22 cellular contexts compared by ENCODE assay signal in genomic region chr5:134143431-134143830, GRCh38. TPM values are rescaled to one million over a fixed set of nuclear protein-coding genes. Genes with fewer than 3 reads are reported as not detected.
DNase-seq lines count a peak whose midpoint lies in the region; ATAC-seq and TF ChIP-seq lines count a peak whose summit lies in the region.
"Had no signal": no experiment of that assay in that cellular context is flagged by ENCODE, and none has a peak within 500 bp of the region (broad histone marks: within the 10 kb centered on the region; RNA-seq: fewer than 3 reads in every experiment).

No MANE protein-coding gene starts in this region.

- H3K14ac ChIP-seq in trophoblast cell (ENCODE audit: low read length) = no peak overlapping the region

- H3K4me1 ChIP-seq in CD8-positive, alpha-beta memory T cell (ENCODE audit: insufficient read depth, low read length) = peaks cover 30% of the 10 kb centered on the region
- H3K4me1 ChIP-seq in trophoblast cell (ENCODE audit: control insufficient read depth in 1 of 2, insufficient read depth in 2 of 2, low read length in 2 of 2) = peaks cover 34 to 38% of the 10 kb centered on the region in 2 experiments
- H3K4me1 ChIP-seq: ascending aorta, neural progenitor cell had no signal

- H3K36me3 ChIP-seq in CD8-positive, alpha-beta memory T cell (ENCODE audit: insufficient read depth, low read length) = peaks cover 84% of the 10 kb centered on the region
- peaks cover 60 to 74% of the 10 kb centered on the region in 2 experiments for H3K36me3 ChIP-seq in trophoblast cell (ENCODE audit: control insufficient read depth in 1 of 2, insufficient read depth in 2 of 2, low read length in 2 of 2)
- H3K36me3 ChIP-seq: neural progenitor cell had no signal

- no peaks in the 10 kb centered on the region for H3K9me3 Mint-ChIP-seq in activated CD8-positive, alpha-beta T cell treated with anti-CD3 and anti-CD28 coated beads for 36 hours
- H3K9me3 Mint-ChIP-seq in activated CD8-positive, alpha-beta T cell treated with anti-CD3 and anti-CD28 coated beads, Interleukin-2, amount 10 ng/mL, durations not matched to agents 7 days and 5 days (ENCODE audit: insufficient read depth) = no peaks in the 10 kb centered on the region
- H3K9me3 Mint-ChIP-seq in CD8-positive, alpha-beta memory T cell = no peaks in the 10 kb centered on the region
- H3K9me3 Mint-ChIP-seq in central memory CD8-positive, alpha-beta T cell = no peaks in the 10 kb centered on the region
- H3K9me3 Mint-ChIP-seq: HFFc6, neural progenitor cell had no signal

- intact Hi-C loops in activated CD8-positive, alpha-beta T cell treated with anti-CD3 and anti-CD28 coated beads for 36 hours (cut with micrococcal nuclease) = no loop called here

- H3K9ac ChIP-seq in trophoblast cell (ENCODE audit: low read length) = no peak overlapping the region
- H3K9ac ChIP-seq: neural progenitor cell had no signal

- H3K79me2 ChIP-seq in trophoblast cell (ENCODE audit: control insufficient read depth, insufficient read depth, low read length, poor library complexity) = peaks cover 4% of the 10 kb centered on the region

- H3K18ac ChIP-seq in trophoblast cell (ENCODE audit: low read length) = no peak overlapping the region

- H4K91ac ChIP-seq in trophoblast cell (ENCODE audit: low read depth, low read length) = no peak overlapping the region

- H3K4me3 ChIP-seq in CD8-positive, alpha-beta memory T cell (ENCODE audit: low read length) = no peak overlapping the region
- H3K4me3 ChIP-seq in trophoblast cell (ENCODE audit: low read depth, low read length) = no peak overlapping the region
- H3K4me3 ChIP-seq: ascending aorta, GM12878, heart left ventricle, neural progenitor cell, tibial artery had no signal

- peak overlapping the region; percentile 43 for H3K27ac Mint-ChIP-seq in activated CD8-positive, alpha-beta T cell treated with anti-CD3 and anti-CD28 coated beads for 36 hours
- H3K27ac Mint-ChIP-seq in activated CD8-positive, alpha-beta T cell treated with anti-CD3 and anti-CD28 coated beads, Interleukin-2, amount 10 ng/mL, durations not matched to agents 7 days and 5 days = no peak overlapping the region
- H3K27ac Mint-ChIP-seq in CD8-positive, alpha-beta memory T cell = peak overlapping the region in 6 of 8 donors; percentile 43 to 97 (median 59)
- H3K27ac Mint-ChIP-seq in central memory CD8-positive, alpha-beta T cell (ENCODE audit: low read depth) = peak overlapping the region; percentile 73
- H3K27ac Mint-ChIP-seq: HFFc6, neural progenitor cell had no signal

- no peaks in the 10 kb centered on the region for H3K9me3 ChIP-seq in CD8-positive, alpha-beta memory T cell (ENCODE audit: low read length)
- H3K9me3 ChIP-seq in trophoblast cell (ENCODE audit: insufficient read depth, low read depth, low read length) = peaks cover 2% of the 10 kb centered on the region
- H3K9me3 ChIP-seq: ascending aorta, heart left ventricle, tibial artery had no signal

- no peak overlapping the region for H3K4me3 Mint-ChIP-seq in activated CD8-positive, alpha-beta T cell treated with anti-CD3 and anti-CD28 coated beads for 36 hours
- no peak overlapping the region for H3K4me3 Mint-ChIP-seq in activated CD8-positive, alpha-beta T cell treated with anti-CD3 and anti-CD28 coated beads, Interleukin-2, amount 10 ng/mL, durations not matched to agents 7 days and 5 days
- H3K4me3 Mint-ChIP-seq in CD8-positive, alpha-beta memory T cell = no peak overlapping the region
- no peak overlapping the region for H3K4me3 Mint-ChIP-seq in central memory CD8-positive, alpha-beta T cell
- H3K4me3 Mint-ChIP-seq: HFFc6, neural progenitor cell had no signal

- H3K36me3 Mint-ChIP-seq in activated CD8-positive, alpha-beta T cell treated with anti-CD3 and anti-CD28 coated beads for 36 hours (ENCODE audit: low read depth) = peaks cover 42% of the 10 kb centered on the region
- peaks cover 70% of the 10 kb centered on the region for H3K36me3 Mint-ChIP-seq in activated CD8-positive, alpha-beta T cell treated with anti-CD3 and anti-CD28 coated beads, Interleukin-2, amount 10 ng/mL, durations not matched to agents 7 days and 5 days (ENCODE audit: low read depth)
- H3K36me3 Mint-ChIP-seq in CD8-positive, alpha-beta memory T cell = peaks cover 4 to 95% (median 17%) of the 10 kb centered on the region in 3 donors
- peaks cover 83% of the 10 kb centered on the region for H3K36me3 Mint-ChIP-seq in central memory CD8-positive, alpha-beta T cell (ENCODE audit: insufficient read depth)

- no peak overlapping the region for H3K4me2 ChIP-seq in trophoblast cell (ENCODE audit: low read length)
- H3K4me2 ChIP-seq: neural progenitor cell had no signal

- POLR2A ChIA-PET in activated CD8-positive, alpha-beta T cell treated with anti-CD3 and anti-CD28 coated beads for 36 hours (lab: Charles Lee) = interaction anchor here (0.7 to 9.6 kb wide), 5 partner anchors 8 to 106 kb away, joined by 3 to 63 read pairs (median 4); no protein-coding TSS in a partner anchor
- POLR2A ChIA-PET in activated CD8-positive, alpha-beta T cell treated with anti-CD3 and anti-CD28 coated beads, Interleukin-2, amount 10 ng/mL, durations not matched to agents 7 days and 5 days (lab: Charles Lee) = interaction anchor here (0.6 to 1.8 kb wide), 9 partner anchors 10 to 104 kb away, joined by 3 to 6 read pairs (median 4); partner anchors contain the start of gene SKP1
- POLR2A ChIA-PET in CD8-positive, alpha-beta memory T cell (lab: Charles Lee) = interaction anchor here (0.9 to 4.0 kb wide), 9 partner anchors 10 to 43 kb away, joined by 3 to 25 read pairs (median 6); no protein-coding TSS in a partner anchor

- H4K12ac ChIP-seq in trophoblast cell (ENCODE audit: low read depth, low read length) = no peak overlapping the region

- no peaks in the 10 kb centered on the region for H3K27me3 Mint-ChIP-seq in activated CD8-positive, alpha-beta T cell treated with anti-CD3 and anti-CD28 coated beads for 36 hours
- no peaks in the 10 kb centered on the region for H3K27me3 Mint-ChIP-seq in activated CD8-positive, alpha-beta T cell treated with anti-CD3 and anti-CD28 coated beads, Interleukin-2, amount 10 ng/mL, durations not matched to agents 7 days and 5 days (ENCODE audit: low read depth)
- no peaks in the 10 kb centered on the region for H3K27me3 Mint-ChIP-seq in CD8-positive, alpha-beta memory T cell
- no peaks in the 10 kb centered on the region for H3K27me3 Mint-ChIP-seq in central memory CD8-positive, alpha-beta T cell

- no peak overlapping the region for H4K8ac ChIP-seq in trophoblast cell (ENCODE audit: low read depth, low read length)

- H2BK120ac ChIP-seq in trophoblast cell (ENCODE audit: insufficient read depth, low read length, poor library complexity) = no peak overlapping the region

- H3K79me1 ChIP-seq in trophoblast cell (ENCODE audit: low read length) = no peaks in the 10 kb centered on the region

- peaks cover 58% of the 10 kb centered on the region for H3K4me1 Mint-ChIP-seq in activated CD8-positive, alpha-beta T cell treated with anti-CD3 and anti-CD28 coated beads for 36 hours (ENCODE audit: low read depth)
- peaks cover 42% of the 10 kb centered on the region for H3K4me1 Mint-ChIP-seq in activated CD8-positive, alpha-beta T cell treated with anti-CD3 and anti-CD28 coated beads, Interleukin-2, amount 10 ng/mL, durations not matched to agents 7 days and 5 days (ENCODE audit: low read depth)
- peaks cover 41 to 85% (median 63%) of the 10 kb centered on the region in 3 donors for H3K4me1 Mint-ChIP-seq in CD8-positive, alpha-beta memory T cell
- peaks cover 41% of the 10 kb centered on the region for H3K4me1 Mint-ChIP-seq in central memory CD8-positive, alpha-beta T cell

- H3K27me3 ChIP-seq in CD8-positive, alpha-beta memory T cell (ENCODE audit: insufficient read depth, low read length, poor library complexity, severe bottlenecking) = no peaks in the 10 kb centered on the region
- no peaks in the 10 kb centered on the region for H3K27me3 ChIP-seq in trophoblast cell (ENCODE audit: insufficient read depth, low read length)
- H3K27me3 ChIP-seq: ascending aorta, heart left ventricle, neural progenitor cell, tibial artery had no signal

- H2BK12ac ChIP-seq in trophoblast cell (ENCODE audit: low read length) = no peak overlapping the region

- H2AFZ ChIP-seq in trophoblast cell (ENCODE audit: insufficient read depth, low read length, poor library complexity) = no peak overlapping the region
- H2AFZ ChIP-seq: neural progenitor cell had no signal

- no peak overlapping the region for H3K23ac ChIP-seq in trophoblast cell (ENCODE audit: low read length)

- H3K4ac ChIP-seq in trophoblast cell (ENCODE audit: low read depth, low read length) = no peak overlapping the region

- H2AK5ac ChIP-seq in trophoblast cell (ENCODE audit: low read length) = no peak overlapping the region

- no peak for ATAC-seq in activated CD8-positive, alpha-beta T cell treated with anti-CD3 and anti-CD28 coated beads for 36 hours
- no peak for ATAC-seq in activated CD8-positive, alpha-beta T cell treated with anti-CD3 and anti-CD28 coated beads, Interleukin-2, amount 10 ng/mL, durations not matched to agents 7 days and 5 days
- no peak for ATAC-seq in central memory CD8-positive, alpha-beta T cell (replicated peaks; ENCODE audit: extremely low read depth, poor library complexity, severe bottlenecking)
- ATAC-seq in GM21360 (IDR thresholded peaks at IDR 0.05; ENCODE audit: unreplicated experiment) = no peak
- ATAC-seq: GM12878, heart left ventricle had no signal

- no peak overlapping the region for H3K27ac ChIP-seq in CD8-positive, alpha-beta memory T cell (ENCODE audit: low read depth, low read length)
- peak overlapping the region; percentile 35 for H3K27ac ChIP-seq in trophoblast cell (ENCODE audit: low read depth, low read length)
- H3K27ac ChIP-seq: ascending aorta, heart left ventricle, neural progenitor cell, tibial artery had no signal

- H2BK5ac ChIP-seq in trophoblast cell (ENCODE audit: low read depth, low read length, poor library complexity) = no peak overlapping the region

- DNase-seq in activated CD8-positive, alpha-beta T cell treated with anti-CD3 and anti-CD28 coated beads for 36 hours = no peak
- no peak for DNase-seq in activated CD8-positive, alpha-beta T cell treated with anti-CD3 and anti-CD28 coated beads, Interleukin-2, amount 10 ng/mL, durations not matched to agents 7 days and 5 days
- no peak for DNase-seq in CD8-positive, alpha-beta memory T cell
- no peak for DNase-seq in central memory CD8-positive, alpha-beta T cell (ENCODE audit: low spot score in 2 of 2)
- no peak for DNase-seq in trophoblast cell
- no peak for DNase-seq in H4 (ENCODE audit: low spot score)
- DNase-seq in NOMO-1 (lab: John Stamatoyannopoulos, UW; ENCODE audit: unreplicated experiment in 2 of 2) = no peak
- DNase-seq: 8988T; activated CD4-positive, alpha-beta T cell treated with anti-CD3 and anti-CD28 coated beads, Interleukin-2, amount 50 U/mL, for 1 hour; central memory CD4-positive, alpha-beta T cell; HFFc6; Karpas-422; NCI-H1694 treated with DMSO at 0.1 percent for 48 hours; NCI-H748 treated with DMSO at 0.1 percent for 48 hours; small intestine; stimulated activated naive CD4-positive, alpha-beta T cell had no signal

- no peak for TF ChIP-seq CTCF in activated CD8-positive, alpha-beta T cell treated with anti-CD3 and anti-CD28 coated beads for 36 hours (IDR thresholded peaks at IDR 0.05)

- no CpG with 5 or more reads among the region's 5 CpGs for WGBS in trophoblast cell (ENCODE audit: extremely low coverage, insufficient coverage, insufficient read length)

- CTCF ChIA-PET in activated CD8-positive, alpha-beta T cell treated with anti-CD3 and anti-CD28 coated beads for 36 hours (lab: Charles Lee) = interaction anchor here (38.2 kb wide), 1 partner anchor 101 kb away, joined by 1049 read pairs; no protein-coding TSS in a partner anchor
- CTCF ChIA-PET in activated CD8-positive, alpha-beta T cell treated with anti-CD3 and anti-CD28 coated beads, Interleukin-2, amount 10 ng/mL, durations not matched to agents 7 days and 5 days (lab: Charles Lee) = interaction anchor here (1.1 to 26.6 kb wide), 7 partner anchors 9 to 117 kb away, joined by 3 to 618 read pairs (median 6); no protein-coding TSS in a partner anchor
- CTCF ChIA-PET in CD8-positive, alpha-beta memory T cell (lab: Charles Lee) = interaction anchor here (1.0 to 26.0 kb wide), 6 partner anchors 9 to 117 kb away, joined by 3 to 429 read pairs (median 4); no protein-coding TSS in a partner anchor

RNA-seq across cellular contexts. Expression of gene TCF7, which starts 28.9 kb away (rescaled TPM):
- total RNA-seq in activated CD8-positive, alpha-beta T cell treated with anti-CD3 and anti-CD28 coated beads for 36 hours = 10 to 100 TPM; 47.4 to 50.3 TPM
- total RNA-seq in activated CD8-positive, alpha-beta T cell treated with anti-CD3 and anti-CD28 coated beads, Interleukin-2, amount 10 ng/mL, durations not matched to agents 7 days and 5 days = 10 to 100 TPM; 93.4 to 97.8 TPM
- total RNA-seq in CD8-positive, alpha-beta memory T cell = 10 to 100 TPM; 85.2 to 89.7 TPM
- polyA plus RNA-seq in CD8-positive, alpha-beta memory T cell = 344 TPM
- polyA plus RNA-seq in trophoblast cell (2013) = 10.2 and 10.8 TPM in 2 replicates
- total RNA-seq in H4 (2014; rRNA removed; shearing (Covaris generic)) = 1.5 and 2.9 TPM in 2 replicates

RNA-seq across cellular contexts. Expression of gene SKP1, which starts 33.3 kb away (rescaled TPM):
- 100 to 1,000 TPM; 235 to 242 TPM for total RNA-seq in activated CD8-positive, alpha-beta T cell treated with anti-CD3 and anti-CD28 coated beads for 36 hours
- total RNA-seq in activated CD8-positive, alpha-beta T cell treated with anti-CD3 and anti-CD28 coated beads, Interleukin-2, amount 10 ng/mL, durations not matched to agents 7 days and 5 days = 100 to 1,000 TPM; 203 to 206 TPM
- 100 to 1,000 TPM; 264 to 280 TPM for total RNA-seq in CD8-positive, alpha-beta memory T cell
- 1,187 TPM for polyA plus RNA-seq in CD8-positive, alpha-beta memory T cell
- 589 and 590 TPM in 2 replicates for polyA plus RNA-seq in trophoblast cell (2013)
- 886 and 1,193 TPM in 2 replicates for total RNA-seq in H4 (2014; rRNA removed; shearing (Covaris generic))

Comparison
In these comparisons a context has a peak if more than half of its experiments do, and no peak if none do; other contexts are left out.
1. RNA of gene TCF7, which starts 28.9 kb away (total RNA-seq): 93.4 to 97.8 TPM in activated CD8-positive, alpha-beta T cell treated with anti-CD3 and anti-CD28 coated beads, Interleukin-2, amount 10 ng/mL, durations not matched to agents 7 days and 5 days, 85.2 to 89.7 TPM in CD8-positive, alpha-beta memory T cell and 47.4 to 50.3 TPM in activated CD8-positive, alpha-beta T cell treated with anti-CD3 and anti-CD28 coated beads for 36 hours; 1.5 to 2.9 TPM in H4; every median in the first group is over 10 times any median in the second.